ENCODE assay signal across 16 cellular contexts in genomic region chr13:27311518-27312208, GRCh38. TPM values are rescaled to one million over a fixed set of nuclear protein-coding genes. Genes with fewer than 3 reads are reported as not detected.
DNase-seq lines count a peak whose midpoint lies in the region; ATAC-seq, FAIRE-seq and TF ChIP-seq lines count a peak whose summit lies in the region.
"Had no signal": no experiment of that assay in that cellular context is flagged by ENCODE, and none has a peak within 500 bp of the region (broad histone marks: within the 10 kb centered on the region; RNA-seq: fewer than 3 reads in every experiment).

No MANE protein-coding gene starts in this region.

- H3K4me1 ChIP-seq in GM23338 (ENCODE audit: insufficient read depth) (no peaks in the 10 kb centered on the region), HCT116 (ENCODE audit: control insufficient read depth in 1 of 2, insufficient read depth in 2 of 2, low read length in 2 of 2) (peaks cover 20 to 31% of the 10 kb centered on the region in 2 experiments), SK-N-SH (ENCODE audit: control insufficient read depth in 1 of 2, insufficient read depth in 2 of 2, low read depth in 1 of 2, low read length in 1 of 2) (no peaks in the 10 kb centered on the region)
- H3K4me1 ChIP-seq: BE2C had no signal

- H3K4me1 Mint-ChIP-seq in GM23338 (peaks cover 6% of the 10 kb centered on the region; the same call in 2 of the 3 replicates), WTC11 (peaks cover 9% of the 10 kb centered on the region)

- RAD21 ChIA-PET in HCT116 (lab: Charles Lee; ENCODE audit: low non-redundant PET in 1 of 2, low total read pairs in 2 of 2, uncharacterized antibody in 2 of 2, unreplicated experiment in 2 of 2), result no interaction called here

- H3K4me2 ChIP-seq in GM23338, result no peak overlapping the region
- no peak overlapping the region for H3K4me2 ChIP-seq in HCT116 (ENCODE audit: low read length)
- no peak overlapping the region for H3K4me2 ChIP-seq in SK-N-SH
- H3K4me2 ChIP-seq: A549 had no signal

- H3K9ac ChIP-seq in HCT116 (ENCODE audit: low read length), result no peak overlapping the region
- H3K9ac ChIP-seq in SK-N-SH, result no peak overlapping the region

- CTCF ChIA-PET in HCT116 (lab: Charles Lee) (interaction anchor here (2.5 kb wide), 1 partner anchor 28 kb away, joined by 14 read pairs; no protein-coding TSS in a partner anchor), WTC11 (lab: Charles Lee) (interaction anchor here (1.4 to 1.9 kb wide), 2 partner anchors 50 kb away, joined by 6 to 7 read pairs; no protein-coding TSS in a partner anchor), SK-N-SH (lab: Yijun Ruan, JAX) (interaction anchor here (0.6 to 2.1 kb wide), 3 partner anchors 27 to 47 kb away, joined by 3 to 6 read pairs (median 5); no protein-coding TSS in a partner anchor)

- no peak for DNase-seq in GM23338 (ENCODE audit: low spot score)
- DNase-seq in HCT116 (ENCODE audit: low read depth, low spot score), result no peak
- DNase-seq in WTC11 (ENCODE audit: low spot score), result no peak
- no peak for DNase-seq in substantia nigra (lab: John Stamatoyannopoulos, UW)
- no peak for DNase-seq in RCC 7860 (ENCODE audit: low spot score)
- no peak for DNase-seq in SK-N-SH
- DNase-seq: BE2C; CD4-positive, alpha-beta memory T cell; DMS79; EL; HCEC 1CT had no signal

- H3K27ac Mint-ChIP-seq in GM23338 (no peak overlapping the region), WTC11 (no peak overlapping the region)
- H3K27ac Mint-ChIP-seq: CD4-positive, alpha-beta memory T cell had no signal

- no peak overlapping the region for H3K4me3 Mint-ChIP-seq in GM23338
- no peak overlapping the region for H3K4me3 Mint-ChIP-seq in WTC11
- H3K4me3 Mint-ChIP-seq: CD4-positive, alpha-beta memory T cell had no signal

- TF ChIP-seq CTCF in GM23338 (conservative IDR thresholded peaks at IDR 0.05; ENCODE audit: low read depth in 2 of 2) (no peak), HCT116 (IDR thresholded peaks at IDR 0.05 in 2 of 3, conservative IDR thresholded peaks at IDR 0.05 in 1 of 3; ENCODE audit: borderline replicate concordance in 1 of 3, insufficient read depth in 1 of 3, low read depth in 2 of 3, low read length in 2 of 3) (no peak), WTC11 (IDR thresholded peaks at IDR 0.05) (no peak), SK-N-SH (IDR thresholded peaks at IDR 0.05) (no peak)

- TF ChIP-seq EP300 in SK-N-SH (IDR thresholded peaks at IDR 0.05; ENCODE audit: borderline replicate concordance in 1 of 2, low read depth in 1 of 2, low read length in 1 of 2), result no peak

- no peaks in the 10 kb centered on the region for H3K9me3 Mint-ChIP-seq in GM23338
- H3K9me3 Mint-ChIP-seq in WTC11, result no peaks in the 10 kb centered on the region

- H3K27me3 ChIP-seq in GM23338 (ENCODE audit: insufficient read depth), result no peaks in the 10 kb centered on the region
- no peaks in the 10 kb centered on the region for H3K27me3 ChIP-seq in HCT116 (ENCODE audit: insufficient read depth, low read length)
- H3K27me3 ChIP-seq in SK-N-SH (ENCODE audit: insufficient read depth), result peaks cover 30% of the 10 kb centered on the region

- POLR2A ChIA-PET in HCT116 (lab: Charles Lee) (interaction anchor here (0.6 to 0.7 kb wide), 2 partner anchors 34 to 1093 kb away, joined by 3 to 4 read pairs; no protein-coding TSS in a partner anchor), WTC11 (lab: Charles Lee) (no interaction called here), SK-N-SH (lab: Yijun Ruan, JAX) (no interaction called here)

- ATAC-seq in GM23338 (no peak), HCT116 (no peak), WTC11 (no peak)
- ATAC-seq: A549 had no signal

- H4K20me1 ChIP-seq in GM23338 (replicated peaks; ENCODE audit: insufficient read depth) (no peaks in the 10 kb centered on the region), HCT116 (ENCODE audit: insufficient read depth) (no peaks in the 10 kb centered on the region), SK-N-SH (ENCODE audit: insufficient read depth) (no peaks in the 10 kb centered on the region)

- FAIRE-seq in RCC 7860 (lab: Jason Lieb, UNC), result no peak
- FAIRE-seq: A549, G401.6, GM12891, H1 had no signal

- TF ChIP-seq RAD21 in HCT116 (IDR thresholded peaks at IDR 0.05; ENCODE audit: low read depth) (no peak), SK-N-SH (IDR thresholded peaks at IDR 0.05; ENCODE audit: low read length) (no peak)

- H3K79me2 ChIP-seq in GM23338 (replicated peaks; ENCODE audit: insufficient read depth) (no peaks in the 10 kb centered on the region), HCT116 (ENCODE audit: insufficient read depth, low read length) (no peaks in the 10 kb centered on the region), SK-N-SH (ENCODE audit: insufficient read depth) (no peaks in the 10 kb centered on the region)

- H3K9me2 ChIP-seq in GM23338 (ENCODE audit: insufficient read depth), result 0 out of 2 replicates have a peak, but pooled peaks cover 2% of the 10 kb centered on the region
- no peaks in the 10 kb centered on the region for H3K9me2 ChIP-seq in HCT116 (ENCODE audit: insufficient read depth)
- H3K9me2 ChIP-seq in SK-N-SH, result no peaks in the 10 kb centered on the region

- intact Hi-C loops in HCT116 (cut with micrococcal nuclease), result no loop called here

- WGBS in SK-N-SH (ENCODE audit: low lambda C conversion rate), result 25% methylated on average over 6 of the region's 6 CpGs

- H3K36me3 ChIP-seq in GM23338 (ENCODE audit: insufficient read depth), result no peaks in the 10 kb centered on the region
- no peaks in the 10 kb centered on the region for H3K36me3 ChIP-seq in HCT116 (ENCODE audit: control insufficient read depth in 1 of 2, insufficient read depth in 2 of 2, low read length in 2 of 2)
- H3K36me3 ChIP-seq in SK-N-SH (replicated peaks in 1 of 2; ENCODE audit: control insufficient read depth in 1 of 2, insufficient read depth in 2 of 2, low read length in 1 of 2), result no peaks in the 10 kb centered on the region
- H3K36me3 ChIP-seq: BE2C had no signal

- H3K27ac ChIP-seq in GM23338 (ENCODE audit: low read depth), result no peak overlapping the region
- no peak overlapping the region for H3K27ac ChIP-seq in HCT116 (ENCODE audit: low read depth, low read length)
- H3K27ac ChIP-seq in substantia nigra (ENCODE audit: low read depth, low read length, poor library complexity, severe bottlenecking), result peak overlapping the region; percentile 7
- no peak overlapping the region for H3K27ac ChIP-seq in SK-N-SH (ENCODE audit: low read depth in 2 of 2, low read length in 1 of 2)
- H3K27ac ChIP-seq: A549, C4-2B had no signal

- H2AFZ ChIP-seq in GM23338, result peak overlapping the region; percentile 90; the same call in 1 of the 2 replicates
- peak overlapping the region; percentile 63 for H2AFZ ChIP-seq in HCT116 (ENCODE audit: low read depth, low read length, poor library complexity, severe bottlenecking)
- no peak overlapping the region for H2AFZ ChIP-seq in SK-N-SH (ENCODE audit: low read depth)

- no peaks in the 10 kb centered on the region for H3F3A ChIP-seq in GM23338 (replicated peaks; ENCODE audit: low read depth)
- H3F3A ChIP-seq in SK-N-SH (replicated peaks; ENCODE audit: insufficient read depth), result no peaks in the 10 kb centered on the region

- TF ChIP-seq POLR2A in HCT116 (IDR thresholded peaks at IDR 0.05; ENCODE audit: borderline replicate concordance, extremely low read depth, insufficient read depth, insufficient read length), result no peak

- peaks cover 5% of the 10 kb centered on the region for H3K27me3 Mint-ChIP-seq in GM23338 (ENCODE audit: insufficient read depth, low read depth, poor library complexity)
- no peaks in the 10 kb centered on the region for H3K27me3 Mint-ChIP-seq in WTC11 (ENCODE audit: low read depth)

- no peak overlapping the region for H3K4me3 ChIP-seq in GM23338
- no peak overlapping the region for H3K4me3 ChIP-seq in HCT116 (replicated peaks in 1 of 2; ENCODE audit: low read depth in 1 of 2, low read length in 2 of 2)
- no peak overlapping the region for H3K4me3 ChIP-seq in SK-N-SH (ENCODE audit: low read depth in 2 of 2, low read length in 1 of 2)
- H3K4me3 ChIP-seq: A549 had no signal

- H3K9me3 ChIP-seq in HCT116 (ENCODE audit: control insufficient read depth in 1 of 2, insufficient read depth in 1 of 2, low read depth in 1 of 2, low read length in 2 of 2) (no peaks in the 10 kb centered on the region), SK-N-SH (no peaks in the 10 kb centered on the region)
- H3K9me3 ChIP-seq: A549, BE2C had no signal

- H3K36me3 Mint-ChIP-seq in GM23338 (ENCODE audit: low read depth) (no peaks in the 10 kb centered on the region), WTC11 (no peaks in the 10 kb centered on the region)
- H3K36me3 Mint-ChIP-seq: CD4-positive, alpha-beta memory T cell had no signal

- BruUV-seq in HCT116 (replicated peaks; lab: Mats Ljungman, UMichigan), result no TSS peak

TF ChIP-seq in GM23338, 12 proteins besides CTCF, POLR2A, EP300 and RAD21 (continues in another document):
- TF ChIP-seq CREB1 (CRISPR knock-in tag; IDR thresholded peaks at IDR 0.05; ENCODE audit: low read depth) (no peak), EZH2 (IDR thresholded peaks at IDR 0.05; ENCODE audit: low read depth, unreplicated experiment) (no peak), JUNB (IDR thresholded peaks at IDR 0.05; ENCODE audit: unreplicated experiment) (no peak), NANOG (IDR thresholded peaks at IDR 0.05; ENCODE audit: borderline replicate concordance) (no peak)

TF ChIP-seq in HCT116, 20 proteins besides CTCF, POLR2A, EP300 and RAD21 (continues in another document):
- TF ChIP-seq MAX (IDR thresholded peaks at IDR 0.05) (no peak), EGR1 (IDR thresholded peaks at IDR 0.05; ENCODE audit: low read depth) (no peak)

TF ChIP-seq in WTC11, 78 proteins besides CTCF, POLR2A, EP300 and RAD21 (continues in another document):
- no peak for TF ChIP-seq MXD4 (CRISPR knock-in tag; IDR thresholded peaks at IDR 0.05; ENCODE audit: borderline replicate concordance)

TF ChIP-seq in SK-N-SH, 30 proteins besides CTCF, POLR2A, EP300 and RAD21:
- TF ChIP-seq POLR2AphosphoS5 (IDR thresholded peaks at IDR 0.05; ENCODE audit: low read depth, low read length) (no peak), RFX5 (IDR thresholded peaks at IDR 0.05; ENCODE audit: low read length) (no peak), FOXJ3 (CRISPR knock-in tag; IDR thresholded peaks at IDR 0.05) (no peak), SIN3A (IDR thresholded peaks at IDR 0.05; ENCODE audit: borderline replicate concordance, low read depth, low read length) (no peak), MEF2A (IDR thresholded peaks at IDR 0.05; ENCODE audit: borderline replicate concordance, low read depth) (no peak), NRF1 (IDR thresholded peaks at IDR 0.05; ENCODE audit: low read depth, low read length) (no peak), FOXM1 (IDR thresholded peaks at IDR 0.05; ENCODE audit: low read depth) (no peak), MXI1 (IDR thresholded peaks at IDR 0.05; ENCODE audit: low read depth, low read length) (no peak)
TF ChIP-seq in SK-N-SH: peak in this region for 0.

RNA-seq across cellular contexts. Expression of gene RASL11A, which starts 41.0 kb away (rescaled TPM):
- 3.3 and 3.8 TPM in 2 replicates for total RNA-seq in GM23338 (2014; rRNA removed; shearing (Covaris generic))
- polyA plus RNA-seq in GM23338 (2016; fragmentation: Nextera tagmentation; extraction: Ambion mirVana) (1.9 TPM in 2 replicates), SK-N-SH (2012; rRNA removed) (1.2 and 2.7 TPM in 2 replicates)
- total RNA-seq in HCT116 (2021; ENCODE audit: unreplicated experiment) (5.0 TPM), WTC11 (2021) (2.5 to 3.8 TPM (median 3.5 TPM) in 3 replicates)
- 4.2 and 5.3 TPM in 2 replicates for polyA plus RNA-seq in HCT116 (2012)
- 1.2 and 1.6 TPM in 2 replicates for polyA plus RNA-seq in SK-N-SH (2012; cell fraction: cytosol; rRNA removed)
- 1.9 and 2.0 TPM in 2 replicates for polyA plus RNA-seq in SK-N-SH (2012; cell fraction: nucleus; rRNA removed)
